Comparison of ENCODE assay signal across 20 cellular contexts in the genomic region with DNA sequence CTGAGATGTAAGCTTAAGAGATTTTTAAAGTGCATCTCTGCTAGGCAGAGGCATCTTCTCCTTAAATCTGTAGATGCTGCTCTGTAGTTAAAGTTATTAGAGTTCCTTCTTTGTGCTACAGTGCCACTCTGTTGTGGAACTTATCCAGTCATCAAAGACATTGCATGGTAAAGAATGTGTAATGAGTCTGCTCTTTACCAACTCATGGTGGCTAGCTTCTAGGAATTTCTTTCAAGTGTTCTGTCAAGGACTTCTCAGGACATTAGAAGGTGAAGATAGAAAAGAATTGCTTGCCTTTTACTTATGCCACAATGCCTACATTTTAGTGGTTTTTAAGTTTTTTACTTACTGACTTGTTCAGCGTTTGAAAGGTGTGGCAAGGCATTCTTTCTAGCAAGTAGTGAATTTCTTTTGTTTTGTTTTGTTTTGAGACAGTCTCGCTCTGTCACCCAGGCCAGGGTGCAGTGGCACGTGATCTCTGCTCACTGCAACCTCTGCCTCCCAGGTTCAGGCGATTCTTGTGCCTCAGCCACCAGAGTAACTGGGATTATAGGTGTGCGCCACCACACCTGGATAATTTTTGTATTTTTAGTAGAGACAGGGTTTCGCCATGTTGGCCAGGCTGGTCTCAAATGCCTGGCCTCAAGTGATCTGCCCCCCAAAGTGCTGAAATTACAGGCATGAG.
"Had no signal": no experiment of that assay in that cellular context is flagged by ENCODE, and none has a peak within 500 bp of the region (broad histone marks: within the 10 kb centered on the region; RNA-seq: fewer than 3 reads in every experiment).

No MANE protein-coding gene starts in this region.

- DNase-seq: caudate nucleus; cerebellar nuclear complex; effector CD8-positive, alpha-beta T cell; endodermal cell; foreskin fibroblast; gastrocnemius medialis; head of caudate nucleus; kidney; mesenchymal stem cell; midbrain; naive thymus-derived CD4-positive, alpha-beta T cell; nucleus accumbens; right cardiac atrium; sigmoid colon; spleen; stimulated activated CD4-positive, alpha-beta T cell treated with anti-CD3 and anti-CD28 coated beads, Interleukin-4, amount 100 ng/mL, for 4 hours had no signal

- H3K36me3 ChIP-seq: prostate gland had no signal

- H2AFZ ChIP-seq: neural progenitor cell had no signal

- H3K27me3 ChIP-seq: gastrocnemius medialis, neural progenitor cell, sigmoid colon, spleen had no signal

- H3K27ac ChIP-seq: epithelial cell of prostate, gastrocnemius medialis, neural progenitor cell, prostate gland, sigmoid colon, spleen, thoracic aorta had no signal

- H3K9ac ChIP-seq: neural progenitor cell had no signal

- H3K4me3 ChIP-seq: gastrocnemius medialis, neural progenitor cell, prostate gland, sigmoid colon, spleen, thoracic aorta had no signal

- H3K4me2 ChIP-seq: neural progenitor cell had no signal

- H3K9me3 ChIP-seq: gastrocnemius medialis, prostate gland, sigmoid colon, thoracic aorta had no signal

- H3K4me1 ChIP-seq: gastrocnemius medialis, neural progenitor cell, prostate gland, sigmoid colon, spleen had no signal
